22 cellular contexts compared by ENCODE assay signal in the genomic region with DNA sequence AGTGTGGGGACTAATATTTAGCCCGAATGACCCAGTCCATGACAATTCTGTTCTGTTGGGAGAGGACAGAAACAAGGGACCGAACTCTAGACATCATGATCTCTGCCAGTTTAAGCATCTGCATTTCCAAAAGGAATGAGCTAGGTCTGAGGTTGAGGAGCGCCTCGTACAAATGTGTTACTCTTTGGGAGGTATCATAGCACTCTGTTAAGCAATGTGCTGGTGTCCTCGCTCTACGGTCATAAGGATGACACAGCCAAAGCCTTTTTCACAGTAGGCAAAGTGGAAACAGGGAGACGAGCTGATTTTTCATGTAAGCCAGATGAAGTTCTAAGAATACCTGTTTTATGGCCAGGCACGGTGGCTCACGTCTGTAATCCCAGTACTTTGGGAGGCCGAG.
"Had no signal": no experiment of that assay in that cellular context is flagged by ENCODE, and none has a peak within 500 bp of the region (broad histone marks: within the 10 kb centered on the region; RNA-seq: fewer than 3 reads in every experiment).

No MANE protein-coding gene starts in this region.

- H3K27ac ChIP-seq: colonic mucosa, heart left ventricle, neutrophil, testis, tibial nerve, upper lobe of right lung, vagina had no signal

- H3K9me3 Mint-ChIP-seq: natural killer cell treated with Interleukin-12 subunit alpha and Interleukin-12 subunit beta and Interleukin-15 and Interleukin-18, amount 100 ng/mL, for 72 hours had no signal

- ATAC-seq: left colon; left ventricle myocardium superior; mucosa of descending colon; natural killer cell treated with Interleukin-12 subunit alpha and Interleukin-12 subunit beta and Interleukin-15 and Interleukin-18, amount 100 ng/mL, for 72 hours; sciatic nerve; stimulated activated naive B cell treated with anti-CD40 and anti-IgM and Interleukin-4, amounts not matched to agents 10 μg/mL and 1 μg/mL and 100 μg/mL, for 72 hours; stimulated activated naive CD8-positive, alpha-beta T cell treated with anti-CD3 and anti-CD28 coated beads, Interleukin-15, amount 100 ng/mL, for 72 hours; upper lobe of right lung had no signal

- H3K27ac Mint-ChIP-seq: natural killer cell treated with Interleukin-12 subunit alpha and Interleukin-12 subunit beta and Interleukin-15 and Interleukin-18, amount 100 ng/mL, for 72 hours; stimulated activated naive B cell treated with anti-CD40 and anti-IgM and Interleukin-4, amounts not matched to agents 10 μg/mL and 1 μg/mL and 100 μg/mL, for 72 hours; stimulated activated naive CD8-positive, alpha-beta T cell treated with anti-CD3 and anti-CD28 coated beads, Interleukin-15, amount 100 ng/mL, for 72 hours had no signal

- H3K36me3 Mint-ChIP-seq: natural killer cell treated with Interleukin-12 subunit alpha and Interleukin-12 subunit beta and Interleukin-15 and Interleukin-18, amount 100 ng/mL, for 72 hours; stimulated activated naive B cell treated with anti-CD40 and anti-IgM and Interleukin-4, amounts not matched to agents 10 μg/mL and 1 μg/mL and 100 μg/mL, for 72 hours had no signal

- H3K4me1 ChIP-seq: colonic mucosa, heart left ventricle, testis, tibial nerve, upper lobe of right lung, vagina had no signal

- DNase-seq: colonic mucosa; effector CD4-positive, alpha-beta T cell; endodermal cell; heart left ventricle; hippocampal formation; left colon; left ventricle myocardium superior; mesendoderm; mucosa of descending colon; posterior cingulate gyrus; stimulated activated CD4-positive, alpha-beta T cell treated with anti-CD3 and anti-CD28 coated beads, Interleukin-2, amount 100 ng/mL, for 24 hours; stimulated activated CD4-positive, alpha-beta T cell treated with anti-CD3 and anti-CD28 coated beads, Interleukin-4, amount 100 ng/mL, for 4 hours; stimulated activated naive B cell treated with anti-CD40 and anti-IgM and Interleukin-4, amounts not matched to agents 10 μg/mL and 1 μg/mL and 100 μg/mL, for 72 hours; stimulated activated naive CD8-positive, alpha-beta T cell treated with anti-CD3 and anti-CD28 coated beads, Interleukin-15, amount 100 ng/mL, for 72 hours; testis; upper lobe of right lung had no signal

- H3K4me3 Mint-ChIP-seq: endodermal cell; natural killer cell treated with Interleukin-12 subunit alpha and Interleukin-12 subunit beta and Interleukin-15 and Interleukin-18, amount 100 ng/mL, for 72 hours; stimulated activated naive B cell treated with anti-CD40 and anti-IgM and Interleukin-4, amounts not matched to agents 10 μg/mL and 1 μg/mL and 100 μg/mL, for 72 hours; stimulated activated naive CD8-positive, alpha-beta T cell treated with anti-CD3 and anti-CD28 coated beads, Interleukin-15, amount 100 ng/mL, for 72 hours had no signal

- H3K27me3 ChIP-seq: colonic mucosa, neutrophil, testis, tibial nerve, upper lobe of right lung, vagina had no signal

- H3K36me3 ChIP-seq: colonic mucosa, heart left ventricle, neutrophil, tibial nerve, upper lobe of right lung, vagina had no signal

- H3K4me3 ChIP-seq: colonic mucosa, heart left ventricle, lung, mucosa of descending colon, testis, tibial nerve, upper lobe of right lung, vagina had no signal

- H3K9me3 ChIP-seq: mucosa of descending colon, neutrophil, testis, upper lobe of right lung had no signal

- H3K4me1 Mint-ChIP-seq: stimulated activated naive B cell treated with anti-CD40 and anti-IgM and Interleukin-4, amounts not matched to agents 10 μg/mL and 1 μg/mL and 100 μg/mL, for 72 hours; stimulated activated naive CD8-positive, alpha-beta T cell treated with anti-CD3 and anti-CD28 coated beads, Interleukin-15, amount 100 ng/mL, for 72 hours had no signal
